In genomic region chr6:79335133-79335674, GRCh38 we compare ENCODE assay signal across 12 cellular contexts.
DNase-seq lines count a peak whose midpoint lies in the region; ATAC-seq and TF ChIP-seq lines count a peak whose summit lies in the region.
"Had no signal": no experiment of that assay in that cellular context is flagged by ENCODE, and none has a peak within 500 bp of the region (broad histone marks: within the 10 kb centered on the region; RNA-seq: fewer than 3 reads in every experiment).

No MANE protein-coding gene starts in this region.

- H2BK5ac ChIP-seq in mesenchymal stem cell (ENCODE audit: low read depth, low read length, poor library complexity, severe bottlenecking), result no peak overlapping the region

- no peak overlapping the region for H2BK15ac ChIP-seq in mesenchymal stem cell (ENCODE audit: low read depth, poor library complexity, severe bottlenecking)

- no peak for TF ChIP-seq EP300 in SK-N-SH (IDR thresholded peaks at IDR 0.05; ENCODE audit: borderline replicate concordance in 1 of 2, low read depth in 1 of 2, low read length in 1 of 2)

- no peak overlapping the region for H3K4ac ChIP-seq in mesenchymal stem cell (ENCODE audit: low read depth in 1 of 2, low read length in 2 of 2)

- peaks cover 19% of the 10 kb centered on the region for H3K27me3 Mint-ChIP-seq in activated CD4-positive, alpha-beta T cell treated with anti-CD3 and anti-CD28 coated beads for 36 hours
- H3K27me3 Mint-ChIP-seq: progenitor cell of endocrine pancreas had no signal

- H4K8ac ChIP-seq in mesenchymal stem cell (ENCODE audit: low read length), result no peak overlapping the region

- H3K36me3 Mint-ChIP-seq in activated CD4-positive, alpha-beta T cell treated with anti-CD3 and anti-CD28 coated beads for 36 hours (ENCODE audit: low read depth), result no peaks in the 10 kb centered on the region

- no peak overlapping the region for H2BK12ac ChIP-seq in mesenchymal stem cell (ENCODE audit: low read length in 2 of 2)

- H3K4me1 ChIP-seq in mesenchymal stem cell (ENCODE audit: control insufficient read depth, insufficient read depth, low read depth, low read length), result no peaks in the 10 kb centered on the region
- H3K4me1 ChIP-seq in SK-N-SH (ENCODE audit: control insufficient read depth in 1 of 2, insufficient read depth in 2 of 2, low read depth in 1 of 2, low read length in 1 of 2), result no peaks in the 10 kb centered on the region; a peak in 1 of 4 replicates

- H3K9ac ChIP-seq in mesenchymal stem cell (ENCODE audit: low read length) (peak overlapping the region; percentile 23), SK-N-SH (no peak overlapping the region)

- peak; percentile 11 for DNase-seq in activated CD4-positive, alpha-beta T cell treated with anti-CD3 and anti-CD28 coated beads for 36 hours
- DNase-seq in activated CD4-positive, alpha-beta T cell treated with anti-CD3 and anti-CD28 coated beads for 4 hours, result no peak
- DNase-seq in mesenchymal stem cell (no peak), SK-N-SH (no peak), NCI-H526 (lab: John Stamatoyannopoulos, UW) (no peak), NCI-H510A (lab: John Stamatoyannopoulos, UW) (no peak)
- DNase-seq: 8988T; effector memory CD4-positive, alpha-beta T cell; NCI-H226 had no signal

- no peaks in the 10 kb centered on the region for H3K79me1 ChIP-seq in mesenchymal stem cell (replicated peaks; ENCODE audit: low read length, poor library complexity, severe bottlenecking)

- H2BK120ac ChIP-seq in mesenchymal stem cell (ENCODE audit: low read depth, low read length), result no peak overlapping the region

- H3K9me2 ChIP-seq in SK-N-SH, result no peaks in the 10 kb centered on the region

- H3K27ac ChIP-seq in mesenchymal stem cell (ENCODE audit: low read length, poor library complexity, severe bottlenecking), result no peak overlapping the region
- no peak overlapping the region for H3K27ac ChIP-seq in SK-N-SH (ENCODE audit: low read depth in 2 of 2, low read length in 1 of 2)

- no peak for TF ChIP-seq RAD21 in SK-N-SH (IDR thresholded peaks at IDR 0.05; ENCODE audit: low read length)

- H3K9me3 Mint-ChIP-seq in activated CD4-positive, alpha-beta T cell treated with anti-CD3 and anti-CD28 coated beads for 36 hours (ENCODE audit: low read depth), result no peaks in the 10 kb centered on the region

- no peaks in the 10 kb centered on the region for H3F3A ChIP-seq in SK-N-SH (replicated peaks; ENCODE audit: insufficient read depth)

- H3K9me3 ChIP-seq in mesenchymal stem cell (ENCODE audit: control insufficient read depth, low read length) (no peaks in the 10 kb centered on the region), SK-N-SH (no peaks in the 10 kb centered on the region)

- H3K4me1 Mint-ChIP-seq in activated CD4-positive, alpha-beta T cell treated with anti-CD3 and anti-CD28 coated beads for 36 hours, result peaks cover 31% of the 10 kb centered on the region

- no peak overlapping the region for H3K14ac ChIP-seq in mesenchymal stem cell (ENCODE audit: low read length in 2 of 2)

- no peak overlapping the region for H2AK5ac ChIP-seq in mesenchymal stem cell (ENCODE audit: low read length, severe bottlenecking)

- peak; percentile 70 for ATAC-seq in activated CD4-positive, alpha-beta T cell treated with anti-CD3 and anti-CD28 coated beads for 36 hours
- ATAC-seq in GM21717 (IDR thresholded peaks at IDR 0.05; ENCODE audit: unreplicated experiment), result peak; percentile 94
- peak; percentile 88 for ATAC-seq in HG03196 (IDR thresholded peaks at IDR 0.05; ENCODE audit: unreplicated experiment)

- H3K4me3 ChIP-seq in mesenchymal stem cell (ENCODE audit: insufficient read depth in 1 of 2, low read depth in 1 of 2, low read length in 2 of 2) (no peak overlapping the region), SK-N-SH (ENCODE audit: low read depth in 2 of 2, low read length in 1 of 2) (no peak overlapping the region)

- intact Hi-C loops in activated CD4-positive, alpha-beta T cell treated with anti-CD3 and anti-CD28 coated beads for 36 hours (cut with DNase I, micrococcal nuclease), result loop anchor here (5.0 to 10.0 kb wide), 5 partner anchors 100 to 832 kb away; partner anchors contain the start of genes HMGN3 (in 1 of the 2) and PHIP (in 1 of the 2)

- no peak overlapping the region for H4K91ac ChIP-seq in mesenchymal stem cell (ENCODE audit: low read length)

- H3K23ac ChIP-seq in mesenchymal stem cell (ENCODE audit: low read length in 2 of 2), result no peak overlapping the region

- H3K18ac ChIP-seq in mesenchymal stem cell (ENCODE audit: low read depth in 1 of 2, low read length in 2 of 2), result no peak overlapping the region

- H4K20me1 ChIP-seq in SK-N-SH (ENCODE audit: insufficient read depth), result no peaks in the 10 kb centered on the region

- H3K27me3 ChIP-seq in mesenchymal stem cell (ENCODE audit: control insufficient read depth in 1 of 2, insufficient read depth in 1 of 2, low read length in 2 of 2) (no peaks in the 10 kb centered on the region), SK-N-SH (ENCODE audit: insufficient read depth) (no peaks in the 10 kb centered on the region)

- H3K4me3 Mint-ChIP-seq in activated CD4-positive, alpha-beta T cell treated with anti-CD3 and anti-CD28 coated beads for 36 hours, result no peak overlapping the region

- CTCF ChIA-PET in activated CD4-positive, alpha-beta T cell treated with anti-CD3 and anti-CD28 coated beads for 36 hours (lab: Charles Lee), result interaction anchor here (0.8 to 1.7 kb wide), 2 partner anchors 11 to 298 kb away, joined by 3 read pairs; no protein-coding TSS in a partner anchor
- CTCF ChIA-PET in SK-N-SH (lab: Yijun Ruan, JAX), result interaction anchor here (1.0 to 1.8 kb wide), 2 partner anchors 37 to 132 kb away, joined by 3 to 5 read pairs; no protein-coding TSS in a partner anchor

- H3K27ac Mint-ChIP-seq in activated CD4-positive, alpha-beta T cell treated with anti-CD3 and anti-CD28 coated beads for 36 hours, result no peak overlapping the region
- H3K27ac Mint-ChIP-seq: progenitor cell of endocrine pancreas had no signal

- H2AFZ ChIP-seq in mesenchymal stem cell (ENCODE audit: low read depth, low read length) (no peak overlapping the region), SK-N-SH (ENCODE audit: low read depth) (no peak overlapping the region)

- no peaks in the 10 kb centered on the region for H3K79me2 ChIP-seq in SK-N-SH (ENCODE audit: insufficient read depth)

- TF ChIP-seq CTCF in SK-N-SH (IDR thresholded peaks at IDR 0.05), result no peak

- H3K4me2 ChIP-seq in mesenchymal stem cell (ENCODE audit: low read length, poor library complexity, severe bottlenecking) (no peak overlapping the region), SK-N-SH (no peak overlapping the region)

- POLR2A ChIA-PET in activated CD4-positive, alpha-beta T cell treated with anti-CD3 and anti-CD28 coated beads for 36 hours (lab: Charles Lee), result no interaction called here
- POLR2A ChIA-PET in SK-N-SH (lab: Yijun Ruan, JAX), result no interaction called here

- no peaks in the 10 kb centered on the region for H3K36me3 ChIP-seq in mesenchymal stem cell (ENCODE audit: control insufficient read depth in 1 of 2, insufficient read depth in 2 of 2, low read depth in 1 of 2, low read length in 2 of 2)
- H3K36me3 ChIP-seq in SK-N-SH (replicated peaks in 1 of 2; ENCODE audit: control insufficient read depth in 1 of 2, insufficient read depth in 2 of 2, low read length in 1 of 2), result no peaks in the 10 kb centered on the region

- no CpG with 5 or more reads among the region's 2 CpGs for WGBS in mesenchymal stem cell
- WGBS in SK-N-SH (ENCODE audit: low lambda C conversion rate), result 70% methylated on average over 2 of the region's 2 CpGs

TF ChIP-seq in SK-N-SH, 30 proteins besides CTCF, POLR2A, EP300 and RAD21:
- TF ChIP-seq MEF2A (IDR thresholded peaks at IDR 0.05; ENCODE audit: borderline replicate concordance, low read depth), result no peak
- TF ChIP-seq, protein P1, sequence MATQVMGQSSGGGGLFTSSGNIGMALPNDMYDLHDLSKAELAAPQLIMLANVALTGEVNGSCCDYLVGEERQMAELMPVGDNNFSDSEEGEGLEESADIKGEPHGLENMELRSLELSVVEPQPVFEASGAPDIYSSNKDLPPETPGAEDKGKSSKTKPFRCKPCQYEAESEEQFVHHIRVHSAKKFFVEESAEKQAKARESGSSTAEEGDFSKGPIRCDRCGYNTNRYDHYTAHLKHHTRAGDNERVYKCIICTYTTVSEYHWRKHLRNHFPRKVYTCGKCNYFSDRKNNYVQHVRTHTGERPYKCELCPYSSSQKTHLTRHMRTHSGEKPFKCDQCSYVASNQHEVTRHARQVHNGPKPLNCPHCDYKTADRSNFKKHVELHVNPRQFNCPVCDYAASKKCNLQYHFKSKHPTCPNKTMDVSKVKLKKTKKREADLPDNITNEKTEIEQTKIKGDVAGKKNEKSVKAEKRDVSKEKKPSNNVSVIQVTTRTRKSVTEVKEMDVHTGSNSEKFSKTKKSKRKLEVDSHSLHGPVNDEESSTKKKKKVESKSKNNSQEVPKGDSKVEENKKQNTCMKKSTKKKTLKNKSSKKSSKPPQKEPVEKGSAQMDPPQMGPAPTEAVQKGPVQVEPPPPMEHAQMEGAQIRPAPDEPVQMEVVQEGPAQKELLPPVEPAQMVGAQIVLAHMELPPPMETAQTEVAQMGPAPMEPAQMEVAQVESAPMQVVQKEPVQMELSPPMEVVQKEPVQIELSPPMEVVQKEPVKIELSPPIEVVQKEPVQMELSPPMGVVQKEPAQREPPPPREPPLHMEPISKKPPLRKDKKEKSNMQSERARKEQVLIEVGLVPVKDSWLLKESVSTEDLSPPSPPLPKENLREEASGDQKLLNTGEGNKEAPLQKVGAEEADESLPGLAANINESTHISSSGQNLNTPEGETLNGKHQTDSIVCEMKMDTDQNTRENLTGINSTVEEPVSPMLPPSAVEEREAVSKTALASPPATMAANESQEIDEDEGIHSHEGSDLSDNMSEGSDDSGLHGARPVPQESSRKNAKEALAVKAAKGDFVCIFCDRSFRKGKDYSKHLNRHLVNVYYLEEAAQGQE (IDR thresholded peaks at IDR 0.05; ENCODE audit: low read depth, low read length), result no peak
- no peak for TF ChIP-seq JUND (IDR thresholded peaks at IDR 0.05)
